15 cellular contexts compared by ENCODE assay signal in genomic region chr15:66833372-66833771, GRCh38.
A peak's percentile ranks its signal among the peaks of the same experiment; 100 is the strongest.
DNase-seq lines count a peak whose midpoint lies in the region; ATAC-seq and TF ChIP-seq lines count a peak whose summit lies in the region.
"Had no signal": no experiment of that assay in that cellular context is flagged by ENCODE, and none has a peak within 500 bp of the region (broad histone marks: within the 10 kb centered on the region; RNA-seq: fewer than 3 reads in every experiment).

No MANE protein-coding gene starts in this region.

- no peak for TF ChIP-seq RAD21 in SK-N-SH (IDR thresholded peaks at IDR 0.05; ENCODE audit: low read length)

- H4K20me1 ChIP-seq in SK-N-SH (ENCODE audit: insufficient read depth): no peaks in the 10 kb centered on the region

- CTCF ChIA-PET in SK-N-SH (lab: Yijun Ruan, JAX): interaction anchor here (1.3 to 7.4 kb wide), 3 partner anchors 18 to 60 kb away, joined by 3 to 72 read pairs (median 6); no protein-coding TSS in a partner anchor

- H3K4me1 ChIP-seq in SK-N-SH (ENCODE audit: control insufficient read depth in 1 of 2, insufficient read depth in 2 of 2, low read depth in 1 of 2, low read length in 1 of 2) (peaks cover 5 to 25% of the 10 kb centered on the region in 2 experiments; a peak in 3 of 4 replicates), Peyer's patch (no peaks in the 10 kb centered on the region), suprapubic skin (no peaks in the 10 kb centered on the region)

- H3K9me3 ChIP-seq in SK-N-SH (no peaks in the 10 kb centered on the region), Peyer's patch (no peaks in the 10 kb centered on the region), suprapubic skin (no peaks in the 10 kb centered on the region)

- TF ChIP-seq EP300 in SK-N-SH (IDR thresholded peaks at IDR 0.05; ENCODE audit: borderline replicate concordance in 1 of 2, low read depth in 1 of 2, low read length in 1 of 2) (no peak), suprapubic skin (IDR thresholded peaks at IDR 0.05) (no peak)

- no peaks in the 10 kb centered on the region for H3K79me2 ChIP-seq in SK-N-SH (ENCODE audit: insufficient read depth)

- H3K9ac ChIP-seq in SK-N-SH: no peak overlapping the region

- no peaks in the 10 kb centered on the region for H3F3A ChIP-seq in SK-N-SH (replicated peaks; ENCODE audit: insufficient read depth)

- H3K27me3 ChIP-seq in SK-N-SH (ENCODE audit: insufficient read depth) (no peaks in the 10 kb centered on the region), Peyer's patch (no peaks in the 10 kb centered on the region), suprapubic skin (no peaks in the 10 kb centered on the region)

- TF ChIP-seq CTCF in SK-N-SH (IDR thresholded peaks at IDR 0.05) (no peak), Peyer's patch (IDR thresholded peaks at IDR 0.05) (no peak), suprapubic skin (IDR thresholded peaks at IDR 0.05) (no peak)

- intact Hi-C loops in head of caudate nucleus (cut with DNase I): no loop called here

- TF ChIP-seq POLR2A in Peyer's patch (IDR thresholded peaks at IDR 0.05) (no peak), suprapubic skin (IDR thresholded peaks at IDR 0.05) (no peak)

- H2AFZ ChIP-seq in SK-N-SH (ENCODE audit: low read depth): 0 out of 2 replicates have a peak overlapping the region, but pooled peaks have one; percentile 55

- H3K4me3 ChIP-seq in SK-N-SH (ENCODE audit: low read depth in 2 of 2, low read length in 1 of 2) (no peak overlapping the region), Peyer's patch (no peak overlapping the region), suprapubic skin (no peak overlapping the region)

- H3K36me3 ChIP-seq in SK-N-SH (replicated peaks in 1 of 2; ENCODE audit: control insufficient read depth in 1 of 2, insufficient read depth in 2 of 2, low read length in 1 of 2) (no peaks in the 10 kb centered on the region), Peyer's patch (no peaks in the 10 kb centered on the region), suprapubic skin (no peaks in the 10 kb centered on the region)

- whole genome bisulfite sequencing in SK-N-SH (ENCODE audit: low lambda C conversion rate): 99% methylated on average over 8 of the region's 8 CpGs
- WGBS in suprapubic skin: 63% methylated on average over 7 of the region's 8 CpGs

- H3K4me2 ChIP-seq in SK-N-SH: no peak overlapping the region

- DNase-seq in SK-N-SH (no peak), Peyer's patch (peak; percentile 11 to 59 (median 39)), germinal center (ENCODE audit: low spot score) (peak; percentile 65), suprapubic skin (ENCODE audit: low spot score in 2 of 2) (peak; percentile 24 to 55), head of caudate nucleus (no peak), NCI-H1092 treated with DMSO at 0.1 percent for 48 hours (lab: John Stamatoyannopoulos, UW) (no peak)
- DNase-seq: activated CD4-positive, alpha-beta T cell treated with anti-CD3 and anti-CD28 coated beads, Interleukin-2, amount 50 U/mL, for 48 hours; CD8-positive, alpha-beta T cell; effector CD8-positive, alpha-beta T cell; left ventricle myocardium superior; naive thymus-derived CD4-positive, alpha-beta T cell; NCI-H345; stimulated activated naive CD4-positive, alpha-beta T cell treated with Interleukin-2 at 50 U/mL for 16 hours had no signal

- H3K27ac ChIP-seq in SK-N-SH (ENCODE audit: low read depth in 2 of 2, low read length in 1 of 2) (no peak overlapping the region; a peak in 1 of 4 replicates), Peyer's patch (no peak overlapping the region), suprapubic skin (no peak overlapping the region)

- ATAC-seq in SK-N-SH treated with all-trans-retinoic acid at 6 μM for 48 hours (no peak), HG03565 (IDR thresholded peaks at IDR 0.05; ENCODE audit: unreplicated experiment) (no peak)
- ATAC-seq: CD8-positive, alpha-beta T cell; left ventricle myocardium superior had no signal

- POLR2A ChIA-PET in SK-N-SH (lab: Yijun Ruan, JAX): no interaction called here

- no peaks in the 10 kb centered on the region for H3K9me2 ChIP-seq in SK-N-SH

TF ChIP-seq in SK-N-SH, 30 proteins besides CTCF, POLR2A, EP300 and RAD21 (continues in another document):
- no peak for TF ChIP-seq FOXJ3 (CRISPR knock-in tag; IDR thresholded peaks at IDR 0.05)
- TF ChIP-seq GABPA (IDR thresholded peaks at IDR 0.05; ENCODE audit: low read depth): no peak
- TF ChIP-seq, protein P1, sequence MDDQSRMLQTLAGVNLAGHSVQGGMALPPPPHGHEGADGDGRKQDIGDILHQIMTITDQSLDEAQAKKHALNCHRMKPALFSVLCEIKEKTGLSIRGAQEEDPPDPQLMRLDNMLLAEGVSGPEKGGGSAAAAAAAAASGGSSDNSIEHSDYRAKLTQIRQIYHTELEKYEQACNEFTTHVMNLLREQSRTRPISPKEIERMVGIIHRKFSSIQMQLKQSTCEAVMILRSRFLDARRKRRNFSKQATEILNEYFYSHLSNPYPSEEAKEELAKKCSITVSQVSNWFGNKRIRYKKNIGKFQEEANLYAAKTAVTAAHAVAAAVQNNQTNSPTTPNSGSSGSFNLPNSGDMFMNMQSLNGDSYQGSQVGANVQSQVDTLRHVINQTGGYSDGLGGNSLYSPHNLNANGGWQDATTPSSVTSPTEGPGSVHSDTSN (IDR thresholded peaks at IDR 0.05): no peak
- no peak for TF ChIP-seq TEAD4 (IDR thresholded peaks at IDR 0.05; ENCODE audit: borderline replicate concordance, insufficient read depth)
- TF ChIP-seq, protein P2, sequence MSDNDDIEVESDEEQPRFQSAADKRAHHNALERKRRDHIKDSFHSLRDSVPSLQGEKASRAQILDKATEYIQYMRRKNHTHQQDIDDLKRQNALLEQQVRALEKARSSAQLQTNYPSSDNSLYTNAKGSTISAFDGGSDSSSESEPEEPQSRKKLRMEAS (IDR thresholded peaks at IDR 0.05; ENCODE audit: low read depth): no peak

TF ChIP-seq in SK-N-SH treated with all-trans-retinoic acid at 6 μM for 48 hours, 23 proteins besides CTCF, POLR2A, EP300 and RAD21:
- TF ChIP-seq ZFP3 (CRISPR knock-in tag; IDR thresholded peaks at IDR 0.05): no peak
- no peak for TF ChIP-seq OSR1 (CRISPR knock-in tag; IDR thresholded peaks at IDR 0.05)
- TF ChIP-seq, protein P3, sequence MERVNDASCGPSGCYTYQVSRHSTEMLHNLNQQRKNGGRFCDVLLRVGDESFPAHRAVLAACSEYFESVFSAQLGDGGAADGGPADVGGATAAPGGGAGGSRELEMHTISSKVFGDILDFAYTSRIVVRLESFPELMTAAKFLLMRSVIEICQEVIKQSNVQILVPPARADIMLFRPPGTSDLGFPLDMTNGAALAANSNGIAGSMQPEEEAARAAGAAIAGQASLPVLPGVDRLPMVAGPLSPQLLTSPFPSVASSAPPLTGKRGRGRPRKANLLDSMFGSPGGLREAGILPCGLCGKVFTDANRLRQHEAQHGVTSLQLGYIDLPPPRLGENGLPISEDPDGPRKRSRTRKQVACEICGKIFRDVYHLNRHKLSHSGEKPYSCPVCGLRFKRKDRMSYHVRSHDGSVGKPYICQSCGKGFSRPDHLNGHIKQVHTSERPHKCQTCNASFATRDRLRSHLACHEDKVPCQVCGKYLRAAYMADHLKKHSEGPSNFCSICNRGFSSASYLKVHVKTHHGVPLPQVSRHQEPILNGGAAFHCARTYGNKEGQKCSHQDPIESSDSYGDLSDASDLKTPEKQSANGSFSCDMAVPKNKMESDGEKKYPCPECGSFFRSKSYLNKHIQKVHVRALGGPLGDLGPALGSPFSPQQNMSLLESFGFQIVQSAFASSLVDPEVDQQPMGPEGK (CRISPR knock-in tag; IDR thresholded peaks at IDR 0.05; ENCODE audit: borderline replicate concordance): no peak
- no peak for TF ChIP-seq ZNF8 (CRISPR knock-in tag; IDR thresholded peaks at IDR 0.05)
- TF ChIP-seq PPARA (CRISPR knock-in tag; IDR thresholded peaks at IDR 0.05; ENCODE audit: borderline replicate concordance): no peak
- TF ChIP-seq ZFP30 (CRISPR knock-in tag; IDR thresholded peaks at IDR 0.05): no peak
- no peak for TF ChIP-seq CSDC2 (CRISPR knock-in tag; IDR thresholded peaks at IDR 0.05)
- TF ChIP-seq TOX (CRISPR knock-in tag; IDR thresholded peaks at IDR 0.05; ENCODE audit: borderline replicate concordance): no peak
- TF ChIP-seq ISL1 (CRISPR knock-in tag; IDR thresholded peaks at IDR 0.05): no peak
- no peak for TF ChIP-seq RARB (CRISPR knock-in tag; IDR thresholded peaks at IDR 0.05)

Comparison
In these comparisons a context has a peak if more than half of its experiments do, and no peak if none do; other contexts are left out.
1. DNase-seq: peak in Peyer's patch (3 of 3), germinal center (single experiment) and suprapubic skin (2 of 2); none in SK-N-SH (single experiment), head of caudate nucleus (0 of 42) and NCI-H1092 treated with DMSO at 0.1 percent for 48 hours (single experiment).